8 cellular contexts compared by ENCODE assay signal in the genomic region with DNA sequence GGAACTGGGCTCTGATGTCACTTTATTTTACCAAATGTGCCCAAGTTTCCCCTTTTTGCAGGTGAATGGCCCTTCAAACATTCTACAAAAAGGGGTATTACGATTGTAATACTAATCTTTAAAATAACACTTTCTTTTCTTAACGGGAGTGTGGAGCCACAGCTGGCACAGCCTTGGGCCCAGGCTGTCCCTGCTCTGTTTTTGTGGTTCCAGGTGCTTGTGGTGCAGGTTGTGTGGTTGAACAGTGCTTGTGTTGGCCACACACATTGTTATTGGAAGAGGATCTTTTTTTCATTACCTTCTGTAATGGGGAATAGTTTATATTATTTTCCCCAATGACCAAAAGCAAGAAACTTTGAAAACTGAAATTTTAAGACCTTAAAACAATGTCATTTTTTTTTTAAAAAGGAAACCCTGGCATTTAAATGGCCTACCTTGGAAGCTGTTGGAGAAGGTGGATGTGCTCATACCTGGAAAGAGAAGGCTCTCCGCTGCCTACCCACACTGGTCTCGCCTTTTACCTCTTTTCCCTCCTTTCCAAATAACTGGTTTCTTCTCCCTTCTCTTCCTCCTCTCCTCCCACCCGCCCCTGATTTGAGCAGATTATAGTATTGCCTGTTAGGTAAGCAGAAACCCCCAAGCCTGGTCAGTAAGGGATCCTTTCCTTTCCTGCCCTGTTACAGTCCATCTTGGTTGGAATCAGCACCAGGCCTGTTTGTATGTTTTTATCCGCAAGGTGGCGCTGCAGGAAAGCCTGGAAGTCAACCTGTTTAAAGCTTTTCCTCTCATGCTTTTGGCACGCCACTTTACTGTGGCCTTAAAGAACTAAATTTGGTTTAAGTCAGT. TPM values are rescaled to one million over a fixed set of nuclear protein-coding genes. Genes with fewer than 3 reads are reported as not detected.
DNase-seq lines count a peak whose midpoint lies in the region; ATAC-seq and TF ChIP-seq lines count a peak whose summit lies in the region.

No MANE protein-coding gene starts in this region.

- no peaks in the 10 kb centered on the region for H3K27me3 ChIP-seq in lower lobe of right lung (ENCODE audit: low read depth)

- ATAC-seq in GM18858 (IDR thresholded peaks at IDR 0.05; ENCODE audit: unreplicated experiment) = peak; percentile 80
- ATAC-seq in HG03139 (IDR thresholded peaks at IDR 0.05; ENCODE audit: unreplicated experiment) = peak; percentile 79
- peak; percentile 75 to 85 for ATAC-seq in lower lobe of right lung

- TF ChIP-seq CTCF in lower lobe of right lung (IDR thresholded peaks at IDR 0.05) = peak; percentile 82

- no peak overlapping the region for H3K27ac ChIP-seq in lower lobe of right lung

- intact Hi-C loops in lower lobe of right lung (cut with DNase I) = no loop called here

- no peaks in the 10 kb centered on the region for H3K9me3 ChIP-seq in lower lobe of right lung

- H3K4me3 ChIP-seq in lower lobe of right lung = no peak overlapping the region

- no peaks in the 10 kb centered on the region for H3K4me1 ChIP-seq in lower lobe of right lung

- DNase-seq in AG08395 (ENCODE audit: low spot score) = peak; percentile 81
- DNase-seq in NCI-H460 (ENCODE audit: extremely low read depth, low read depth) = peak; percentile 63
- DNase-seq in activated CD4-positive, alpha-beta T cell treated with anti-CD3 and anti-CD28 coated beads, Interleukin-2, amount 50 U/mL, for 24 hours (ENCODE audit: low read depth in 1 of 2, low spot score in 1 of 2) = peak; percentile 73 to 84
- DNase-seq in dermis microvascular lymphatic vessel endothelial cell (ENCODE audit: low read depth in 2 of 2) = peak; percentile 64 to 79
- peak; percentile 73 for DNase-seq in lower lobe of right lung
- peak; percentile 61 for DNase-seq in stimulated activated CD8-positive, alpha-beta memory T cell treated with anti-CD3 and anti-CD28 coated beads, Interleukin-12 subunit alpha, Interleukin-12 subunit beta, amount 100 ng/mL, for 4 hours (ENCODE audit: low read depth)

- H3K36me3 ChIP-seq in lower lobe of right lung = peaks cover 67% of the 10 kb centered on the region

RNA-seq across cellular contexts. Expression of gene HADH, which starts 28.6 kb away (rescaled TPM):
- total RNA-seq in NCI-H460 (2014; rRNA removed; shearing (Covaris generic)) = 11.3 and 11.7 TPM in 2 replicates
- polyA plus RNA-seq in NCI-H460 (2014; cell fraction: nucleus; rRNA removed) = 33.3 and 36.3 TPM in 2 replicates
- total RNA-seq in dermis microvascular lymphatic vessel endothelial cell = 7.3 and 7.5 TPM in 2 replicates
- total RNA-seq in lower lobe of right lung = 48.2 TPM
